8 cellular contexts compared by ENCODE assay signal in genomic region chr16:10918294-10919002, GRCh38. TPM values are rescaled to one million over a fixed set of nuclear protein-coding genes. Genes with fewer than 3 reads are reported as not detected.
DNase-seq lines count a peak whose midpoint lies in the region; ATAC-seq and TF ChIP-seq lines count a peak whose summit lies in the region.

No MANE protein-coding gene starts in this region.

- TF ChIP-seq CTCF in GM12864 (IDR thresholded peaks at IDR 0.05; ENCODE audit: low read depth, low read length, missing control alignments) (peak; percentile 100), fibroblast of mammary gland (conservative IDR thresholded peaks at IDR 0.05; ENCODE audit: control insufficient read depth, insufficient read depth, low read depth, low read length) (peak; percentile 99)

- H3K4me3 ChIP-seq in GM12864 (ENCODE audit: low read depth, low read length) (no peak overlapping the region), fibroblast of mammary gland (ENCODE audit: control insufficient read depth, low read depth, low read length) (no peak overlapping the region)

- no peaks in the 10 kb centered on the region for H3K27me3 Mint-ChIP-seq in natural killer cell treated with Interleukin-12 subunit alpha and Interleukin-12 subunit beta and Interleukin-15 and Interleukin-18, amount 100 ng/mL, for 72 hours
- H3K27me3 Mint-ChIP-seq in stimulated activated memory B cell treated with anti-CD40 and anti-IgM and Interleukin-4, amounts not matched to agents 10 μg/mL and 1 μg/mL and 100 μg/mL, for 72 hours, result no peaks in the 10 kb centered on the region

- H3K27ac Mint-ChIP-seq in natural killer cell treated with Interleukin-12 subunit alpha and Interleukin-12 subunit beta and Interleukin-15 and Interleukin-18, amount 100 ng/mL, for 72 hours, result no peak overlapping the region
- H3K27ac Mint-ChIP-seq in stimulated activated memory B cell treated with anti-CD40 and anti-IgM and Interleukin-4, amounts not matched to agents 10 μg/mL and 1 μg/mL and 100 μg/mL, for 72 hours, result peak overlapping the region; percentile 81

- H3K4me1 Mint-ChIP-seq in natural killer cell treated with Interleukin-12 subunit alpha and Interleukin-12 subunit beta and Interleukin-15 and Interleukin-18, amount 100 ng/mL, for 72 hours (ENCODE audit: low read depth in 2 of 2), result peaks cover 12 to 14% of the 10 kb centered on the region in 2 donors
- peaks cover 63% of the 10 kb centered on the region for H3K4me1 Mint-ChIP-seq in stimulated activated memory B cell treated with anti-CD40 and anti-IgM and Interleukin-4, amounts not matched to agents 10 μg/mL and 1 μg/mL and 100 μg/mL, for 72 hours

- no peaks in the 10 kb centered on the region for H3K9me3 Mint-ChIP-seq in natural killer cell treated with Interleukin-12 subunit alpha and Interleukin-12 subunit beta and Interleukin-15 and Interleukin-18, amount 100 ng/mL, for 72 hours
- no peaks in the 10 kb centered on the region for H3K9me3 Mint-ChIP-seq in stimulated activated memory B cell treated with anti-CD40 and anti-IgM and Interleukin-4, amounts not matched to agents 10 μg/mL and 1 μg/mL and 100 μg/mL, for 72 hours

- H3K36me3 Mint-ChIP-seq in natural killer cell treated with Interleukin-12 subunit alpha and Interleukin-12 subunit beta and Interleukin-15 and Interleukin-18, amount 100 ng/mL, for 72 hours, result no peaks in the 10 kb centered on the region
- peaks cover 85% of the 10 kb centered on the region for H3K36me3 Mint-ChIP-seq in stimulated activated memory B cell treated with anti-CD40 and anti-IgM and Interleukin-4, amounts not matched to agents 10 μg/mL and 1 μg/mL and 100 μg/mL, for 72 hours

- in situ Hi-C loops in KBM-7 (cut with MboI; ENCODE audit: low pct_unique_long_range_greater_than_20kb, low sequenced_read_pairs), result no loop called here

- peak; percentile 77 to 82 for ATAC-seq in natural killer cell treated with Interleukin-12 subunit alpha and Interleukin-12 subunit beta and Interleukin-15 and Interleukin-18, amount 100 ng/mL, for 72 hours
- peak; percentile 80 for ATAC-seq in stimulated activated memory B cell treated with anti-CD40 and anti-IgM and Interleukin-4, amounts not matched to agents 10 μg/mL and 1 μg/mL and 100 μg/mL, for 72 hours
- ATAC-seq in HG02884 (IDR thresholded peaks at IDR 0.05; ENCODE audit: unreplicated experiment), result no peak

- DNase-seq in GM12864 (ENCODE audit: low read depth), result peak; percentile 90
- peak; percentile 91 for DNase-seq in KBM-7
- DNase-seq in OCI-M2 (lab: John Stamatoyannopoulos, UW; ENCODE audit: unreplicated experiment), result peak; percentile 73
- DNase-seq in activated T-cell treated with anti-CD3 and anti-CD28 coated beads, Interleukin-2, amount 50 U/mL, for 1 hour, result peak; percentile 73
- DNase-seq in fibroblast of mammary gland (ENCODE audit: low read depth), result peak; percentile 96
- DNase-seq in natural killer cell treated with Interleukin-12 subunit alpha and Interleukin-12 subunit beta and Interleukin-15 and Interleukin-18, amount 100 ng/mL, for 72 hours (ENCODE audit: low spot score), result peak; percentile 88

- no peak overlapping the region for H3K4me3 Mint-ChIP-seq in natural killer cell treated with Interleukin-12 subunit alpha and Interleukin-12 subunit beta and Interleukin-15 and Interleukin-18, amount 100 ng/mL, for 72 hours
- peak overlapping the region; percentile 14 for H3K4me3 Mint-ChIP-seq in stimulated activated memory B cell treated with anti-CD40 and anti-IgM and Interleukin-4, amounts not matched to agents 10 μg/mL and 1 μg/mL and 100 μg/mL, for 72 hours

RNA-seq across cellular contexts. Expression of gene DEXI, which starts 23.8 kb away (rescaled TPM):
- total RNA-seq in natural killer cell treated with Interleukin-12 subunit alpha and Interleukin-12 subunit beta and Interleukin-15 and Interleukin-18, amount 100 ng/mL, for 72 hours, result 10 to 100 TPM; 20.7 to 36.3 TPM

RNA-seq across cellular contexts. Expression of gene CLEC16A, which starts 25.9 kb away (rescaled TPM):
- 10 to 100 TPM; 42.5 to 60.2 TPM for total RNA-seq in natural killer cell treated with Interleukin-12 subunit alpha and Interleukin-12 subunit beta and Interleukin-15 and Interleukin-18, amount 100 ng/mL, for 72 hours

RNA-seq across cellular contexts. Expression of gene CIITA, which starts 41.4 kb away (rescaled TPM):
- 100 to 1,000 TPM in 1 of 2 donors, 10 to 100 TPM in 1; 13.3 to 104 TPM for total RNA-seq in natural killer cell treated with Interleukin-12 subunit alpha and Interleukin-12 subunit beta and Interleukin-15 and Interleukin-18, amount 100 ng/mL, for 72 hours
